In genomic region chr10:95650232-95650631, GRCh38 we compare ENCODE assay signal across 15 cellular contexts. TPM values are rescaled to one million over a fixed set of nuclear protein-coding genes. Genes with fewer than 3 reads are reported as not detected.
DNase-seq lines count a peak whose midpoint lies in the region; ATAC-seq and TF ChIP-seq lines count a peak whose summit lies in the region.
"Had no signal": no experiment of that assay in that cellular context is flagged by ENCODE, and none has a peak within 500 bp of the region (broad histone marks: within the 10 kb centered on the region; RNA-seq: fewer than 3 reads in every experiment).

No MANE protein-coding gene starts in this region.

- H3K4me1 ChIP-seq in GM23338 (ENCODE audit: insufficient read depth) (peaks cover 10% of the 10 kb centered on the region), PC-3 (ENCODE audit: insufficient read depth, low read length) (peaks cover 2% of the 10 kb centered on the region; the same call in 1 of the 2 replicates)
- peaks cover 7% of the 10 kb centered on the region for H3K4me1 ChIP-seq in CD4-positive, alpha-beta memory T cell (ENCODE audit: insufficient read depth, low read length)
- H3K4me1 ChIP-seq: BE2C, SJSA1 had no signal

- POLR2A ChIA-PET in AG04450 (lab: Yijun Ruan, JAX) = no interaction called here
- POLR2A ChIA-PET in PC-3 (lab: Charles Lee; ENCODE audit: unreplicated experiment) = no interaction called here
- POLR2A ChIA-PET in CD4-positive, alpha-beta memory T cell (lab: Charles Lee; ENCODE audit: partially characterized antibody) = interaction anchor here (0.6 to 0.8 kb wide), 2 partner anchors 191 to 257 kb away, joined by 4 read pairs; no protein-coding TSS in a partner anchor

- H3K36me3 ChIP-seq in GM23338 (ENCODE audit: insufficient read depth) (peaks cover 31% of the 10 kb centered on the region; the same call in 1 of the 2 replicates), PC-3 (ENCODE audit: low read depth, low read length) (peaks cover 27% of the 10 kb centered on the region)
- no peaks in the 10 kb centered on the region for H3K36me3 ChIP-seq in CD4-positive, alpha-beta memory T cell (ENCODE audit: insufficient read depth, low read length)

- no peak overlapping the region for H3K4me3 Mint-ChIP-seq in GM23338
- H3K4me3 Mint-ChIP-seq in CD4-positive, alpha-beta memory T cell = no peak overlapping the region

- H3F3A ChIP-seq in GM23338 (replicated peaks; ENCODE audit: low read depth) (no peaks in the 10 kb centered on the region), PC-3 (ENCODE audit: low read length, unreplicated experiment) (no peaks in the 10 kb centered on the region)

- H3K9me2 ChIP-seq in GM23338 (ENCODE audit: insufficient read depth) = no peaks in the 10 kb centered on the region
- no peaks in the 10 kb centered on the region for H3K9me2 ChIP-seq in PC-3 (replicated peaks; ENCODE audit: low read length)

- H3K27me3 ChIP-seq in AG04450 (ENCODE audit: control insufficient read depth, insufficient read depth, low read length) = no peaks in the 10 kb centered on the region
- H3K27me3 ChIP-seq in GM23338 (ENCODE audit: insufficient read depth) = no peaks in the 10 kb centered on the region
- H3K27me3 ChIP-seq in PC-3 (ENCODE audit: low read length) = no peaks in the 10 kb centered on the region
- H3K27me3 ChIP-seq in CD4-positive, alpha-beta memory T cell (ENCODE audit: insufficient read depth, low read length) = no peaks in the 10 kb centered on the region
- H3K27me3 ChIP-seq: BE2C, SJSA1 had no signal

- H4K20me1 ChIP-seq in GM23338 (replicated peaks; ENCODE audit: insufficient read depth) (peaks cover 7% of the 10 kb centered on the region), PC-3 (ENCODE audit: low read length) (no peaks in the 10 kb centered on the region)

- H3K9me3 ChIP-seq in AG04450 (ENCODE audit: control insufficient read depth, insufficient read depth, low read length) = peaks cover 3% of the 10 kb centered on the region
- no peaks in the 10 kb centered on the region for H3K9me3 ChIP-seq in PC-3 (ENCODE audit: low read length)
- H3K9me3 ChIP-seq in CD4-positive, alpha-beta memory T cell (ENCODE audit: control insufficient read depth in 1 of 2, low read length in 2 of 2) = no peaks in the 10 kb centered on the region
- H3K9me3 ChIP-seq: BE2C, SJSA1 had no signal

- peaks cover 6% of the 10 kb centered on the region; the same call in 1 of the 3 replicates for H3K9me3 Mint-ChIP-seq in GM23338
- peaks cover 0 to 9% (median 1%) of the 10 kb centered on the region in 8 donors for H3K9me3 Mint-ChIP-seq in CD4-positive, alpha-beta memory T cell

- no peak for DNase-seq in AG04450 (ENCODE audit: low read depth, low spot score)
- peak; percentile 42 for DNase-seq in GM23338 (ENCODE audit: low spot score)
- DNase-seq in PC-3 = peak; percentile 6
- DNase-seq in iPS-NIHi7 (ENCODE audit: extremely low spot score) = peak; percentile 29
- no peak for DNase-seq in CD4-positive, alpha-beta memory T cell
- DNase-seq: BE2C, DMS 273 treated with DMSO at 0.1 percent for 48 hours, NCI-H1436, NCI-H2081, NCI-H524 treated with DMSO at 0.1 percent for 48 hours, OCI-M1 had no signal

- intact Hi-C loops in PC-3 (cut with micrococcal nuclease) = no loop called here
- intact Hi-C loops in CD4-positive, alpha-beta memory T cell (cut with micrococcal nuclease) = no loop called here

- peak overlapping the region; percentile 2 for H3K27ac ChIP-seq in AG04450 (ENCODE audit: low read depth, low read length)
- H3K27ac ChIP-seq in GM23338 (ENCODE audit: low read depth) = no peak overlapping the region
- H3K27ac ChIP-seq in PC-3 (ENCODE audit: low read length) = no peak overlapping the region
- no peak overlapping the region for H3K27ac ChIP-seq in CD4-positive, alpha-beta memory T cell (ENCODE audit: low read depth, low read length)
- H3K27ac ChIP-seq: KMS-11, SJSA1 had no signal

- peaks cover 65% of the 10 kb centered on the region for H3K36me3 Mint-ChIP-seq in GM23338 (ENCODE audit: low read depth)
- H3K36me3 Mint-ChIP-seq in CD4-positive, alpha-beta memory T cell = peaks cover 52 to 69% of the 10 kb centered on the region in 2 donors

- H3K27ac Mint-ChIP-seq in GM23338 = peak overlapping the region; percentile 10; the same call in 1 of the 2 replicates
- H3K27ac Mint-ChIP-seq in CD4-positive, alpha-beta memory T cell = peak overlapping the region in 1 of 7 donors; percentile 65

- CTCF ChIA-PET in AG04450 (lab: Charles Lee) (interaction anchor here (0.7 to 3.9 kb wide), 3 partner anchors 44 to 689 kb away, joined by 4 to 24 read pairs (median 5); partner anchors contain the start of gene TCTN3), PC-3 (lab: Charles Lee) (no interaction called here)
- CTCF ChIA-PET in CD4-positive, alpha-beta memory T cell (lab: Charles Lee; ENCODE audit: partially characterized antibody) = interaction anchor here (0.8 to 1.9 kb wide), 3 partner anchors 43 to 220 kb away, joined by 3 to 7 read pairs (median 3); partner anchors contain the start of gene TCTN3

- H3K9ac ChIP-seq in PC-3 (ENCODE audit: low read length) = no peak overlapping the region
- H3K9ac ChIP-seq: KMS-11 had no signal

- peaks cover 15% of the 10 kb centered on the region for H3K4me1 Mint-ChIP-seq in GM23338
- peaks cover 2 to 22% (median 12%) of the 10 kb centered on the region in 4 donors for H3K4me1 Mint-ChIP-seq in CD4-positive, alpha-beta memory T cell

- no peak overlapping the region for H3K4me3 ChIP-seq in AG04450 (ENCODE audit: low read depth, low read length)
- H3K4me3 ChIP-seq in GM23338 = no peak overlapping the region
- H3K4me3 ChIP-seq in PC-3 (ENCODE audit: low read length) = no peak overlapping the region
- H3K4me3 ChIP-seq in CD4-positive, alpha-beta memory T cell (ENCODE audit: low read length in 2 of 2) = no peak overlapping the region
- H3K4me3 ChIP-seq: SJSA1 had no signal

- no TSS peak for BruUV-seq in PC-3 (replicated peaks; lab: Mats Ljungman, UMichigan)

- H3K27me3 Mint-ChIP-seq in GM23338 (ENCODE audit: insufficient read depth, low read depth, poor library complexity) = peaks cover 1% of the 10 kb centered on the region
- H3K27me3 Mint-ChIP-seq in CD4-positive, alpha-beta memory T cell = no peaks in the 10 kb centered on the region

- H3K79me2 ChIP-seq in GM23338 (replicated peaks; ENCODE audit: insufficient read depth) (peaks cover 67% of the 10 kb centered on the region), PC-3 (ENCODE audit: low read length) (peaks cover 37% of the 10 kb centered on the region)

- ATAC-seq in GM23338 (peak; percentile 87), PC-3 (no peak), GM19467 (IDR thresholded peaks at IDR 0.05; ENCODE audit: unreplicated experiment) (no peak), GM18873 (IDR thresholded peaks at IDR 0.05; ENCODE audit: low FRiP score, unreplicated experiment) (no peak)

- TF ChIP-seq CTCF in AG04450 (IDR thresholded peaks at IDR 0.05; ENCODE audit: low read depth, low read length) = no peak
- TF ChIP-seq CTCF in GM23338 (conservative IDR thresholded peaks at IDR 0.05; ENCODE audit: low read depth in 2 of 2) = no peak
- no peak for TF ChIP-seq CTCF in PC-3 (conservative IDR thresholded peaks at IDR 0.05; ENCODE audit: low read depth, low read length)

- H2AFZ ChIP-seq in GM23338 = no peak overlapping the region
- no peak overlapping the region for H2AFZ ChIP-seq in PC-3 (ENCODE audit: low read length)

- H3K4me2 ChIP-seq in GM23338 = no peak overlapping the region
- H3K4me2 ChIP-seq in PC-3 (ENCODE audit: low read length) = no peak overlapping the region
- H3K4me2 ChIP-seq: KMS-11 had no signal

TF ChIP-seq in GM23338, 12 proteins besides CTCF, POLR2A, EP300 and RAD21 (continues in another document):
- TF ChIP-seq STAT1 (IDR thresholded peaks at IDR 0.05; ENCODE audit: unreplicated experiment) = no peak
- no peak for TF ChIP-seq ETS1 (IDR thresholded peaks at IDR 0.05)
- no peak for TF ChIP-seq POLR2AphosphoS5 (IDR thresholded peaks at IDR 0.05; ENCODE audit: low read depth)
- no peak for TF ChIP-seq ZNF331 (CRISPR knock-in tag; IDR thresholded peaks at IDR 0.05; ENCODE audit: low read depth)
- TF ChIP-seq CREB1 (CRISPR knock-in tag; IDR thresholded peaks at IDR 0.05; ENCODE audit: low read depth) = no peak
- no peak for TF ChIP-seq EZH2 (IDR thresholded peaks at IDR 0.05; ENCODE audit: low read depth, unreplicated experiment)
- no peak for TF ChIP-seq EZH2phosphoT487 (IDR thresholded peaks at IDR 0.05; ENCODE audit: unreplicated experiment)
- TF ChIP-seq ZNF114 (CRISPR knock-in tag; IDR thresholded peaks at IDR 0.05) = no peak

RNA-seq across cellular contexts. Expression of gene ALDH18A1, which starts 6.3 kb away (rescaled TPM):
- polyA plus RNA-seq in AG04450 (2011; rRNA removed) = 123 and 125 TPM in 2 replicates
- polyA minus RNA-seq in AG04450 (2011; rRNA and poly(A)+ RNA removed) = 198 and 259 TPM in 2 replicates
- total RNA-seq in GM23338 (2014; rRNA removed; shearing (Covaris generic)) = 104 and 117 TPM in 2 replicates
- 35.1 and 36.0 TPM in 2 replicates for polyA plus RNA-seq in GM23338 (2016; fragmentation: Nextera tagmentation; extraction: Ambion mirVana)
- total RNA-seq in PC-3 (2014; rRNA removed) = 63.4 and 70.3 TPM in 2 replicates
- 10 to 100 TPM; 25.9 to 29.3 TPM for total RNA-seq in CD4-positive, alpha-beta memory T cell
- polyA plus RNA-seq in CD4-positive, alpha-beta memory T cell = 10 to 100 TPM; 52.8 to 77.5 TPM

RNA-seq across cellular contexts. Expression of gene TCTN3, which starts 43.5 kb away (rescaled TPM):
- polyA plus RNA-seq in AG04450 (2011; rRNA removed) (51.3 and 55.3 TPM in 2 replicates), GM23338 (2016; fragmentation: Nextera tagmentation; extraction: Ambion mirVana) (27.3 and 32.4 TPM in 2 replicates)
- polyA minus RNA-seq in AG04450 (2011; rRNA and poly(A)+ RNA removed) = 27.8 and 30.4 TPM in 2 replicates
- 28.3 and 29.7 TPM in 2 replicates for total RNA-seq in GM23338 (2014; rRNA removed; shearing (Covaris generic))
- total RNA-seq in PC-3 (2014; rRNA removed) = 14.5 and 21.8 TPM in 2 replicates
- 10 to 100 TPM; 20.5 to 22.2 TPM for total RNA-seq in CD4-positive, alpha-beta memory T cell
- 10 to 100 TPM; 50.4 to 54.9 TPM for polyA plus RNA-seq in CD4-positive, alpha-beta memory T cell

Comparison
In these comparisons a context has a peak if more than half of its experiments do, and no peak if none do; other contexts are left out.
1. DNase-seq: peak in GM23338 (single experiment), PC-3 (single experiment) and iPS-NIHi7 (single experiment); none in AG04450 (single experiment) and CD4-positive, alpha-beta memory T cell (0 of 5).